Comparison of ENCODE assay signal across 29 cellular contexts in the genomic region with DNA sequence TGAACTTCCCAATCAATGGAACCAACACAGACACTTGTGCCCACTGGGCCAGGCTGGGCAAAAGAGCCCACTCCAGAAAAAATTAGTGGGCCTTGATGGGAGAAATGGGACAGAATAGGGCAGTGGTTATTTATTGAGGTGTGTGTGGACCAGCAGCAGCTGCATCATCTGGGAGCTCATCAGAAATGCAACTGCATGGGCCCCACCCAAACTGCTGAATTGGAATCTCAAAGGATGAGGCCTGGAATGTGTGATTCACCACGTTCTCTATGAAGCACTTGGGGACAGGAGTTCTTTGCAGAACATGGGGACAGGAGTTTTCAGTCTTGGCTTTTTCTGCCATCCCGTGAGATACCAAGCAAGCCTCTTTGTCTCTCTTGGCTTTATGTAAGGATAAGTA.
DNase-seq lines count a peak whose midpoint lies in the region; ATAC-seq and FAIRE-seq lines count a peak whose summit lies in the region.
"Had no signal": no experiment of that assay in that cellular context is flagged by ENCODE, and none has a peak within 500 bp of the region (broad histone marks: within the 10 kb centered on the region; RNA-seq: fewer than 3 reads in every experiment).

No MANE protein-coding gene starts in this region.

- H3K9me3 ChIP-seq in CD4-positive, CD25-positive, alpha-beta regulatory T cell (ENCODE audit: control insufficient read depth in 2 of 2, low read length in 2 of 2): no peaks in the 10 kb centered on the region
- H3K9me3 ChIP-seq: A549 had no signal

- H3K27me3 ChIP-seq in CD4-positive, CD25-positive, alpha-beta regulatory T cell (ENCODE audit: control insufficient read depth, insufficient read depth, low read length): no peaks in the 10 kb centered on the region
- H3K27me3 ChIP-seq in mesendoderm (ENCODE audit: insufficient read depth, low read length, poor library complexity): no peaks in the 10 kb centered on the region

- H2AK5ac ChIP-seq in mesendoderm (ENCODE audit: low read length): no peak overlapping the region

- H3K56ac ChIP-seq in mesendoderm (ENCODE audit: low read length): no peak overlapping the region

- H4K5ac ChIP-seq in mesendoderm (ENCODE audit: low read length): no peak overlapping the region

- peaks cover 0 to 6% (median 0%) of the 10 kb centered on the region in 7 donors for H3K9me3 Mint-ChIP-seq in CD4-positive, CD25-positive, alpha-beta regulatory T cell

- no peak overlapping the region for H3K4me3 Mint-ChIP-seq in CD4-positive, CD25-positive, alpha-beta regulatory T cell
- H3K4me3 Mint-ChIP-seq: B cell, IgD-negative memory B cell had no signal

- H3K4me2 ChIP-seq in mesendoderm (ENCODE audit: low read length): no peak overlapping the region
- H3K4me2 ChIP-seq: A549, KMS-11 had no signal

- no peak overlapping the region for H3K4me3 ChIP-seq in CD4-positive, CD25-positive, alpha-beta regulatory T cell (ENCODE audit: low read depth, low read length)
- H3K4me3 ChIP-seq in mesendoderm (ENCODE audit: low read length): no peak overlapping the region
- H3K4me3 ChIP-seq: A549, GM12878, SK-N-MC had no signal

- no peak for ATAC-seq in CD4-positive, CD25-positive, alpha-beta regulatory T cell (ENCODE audit: low read depth in 2 of 2)
- ATAC-seq in Right ventricle myocardium inferior: no peak
- ATAC-seq: A549, GM12878, HCT116 had no signal

- H3K36me3 Mint-ChIP-seq in CD4-positive, CD25-positive, alpha-beta regulatory T cell: no peaks in the 10 kb centered on the region
- H3K36me3 Mint-ChIP-seq: CD8-positive, alpha-beta memory T cell; IgD-negative memory B cell had no signal

- no peak overlapping the region for H3K27ac ChIP-seq in CD4-positive, CD25-positive, alpha-beta regulatory T cell (ENCODE audit: insufficient read depth, low read length, poor library complexity, severe bottlenecking)
- no peak overlapping the region for H3K27ac ChIP-seq in mesendoderm (ENCODE audit: low read depth, low read length)
- H3K27ac ChIP-seq: A549, C4-2B, KMS-11, RWPE1, SK-N-MC had no signal

- peaks cover 2% of the 10 kb centered on the region for H3K4me1 ChIP-seq in CD4-positive, CD25-positive, alpha-beta regulatory T cell (ENCODE audit: control insufficient read depth, insufficient read depth, low read length, poor library complexity, severe bottlenecking)
- H3K4me1 ChIP-seq in mesendoderm (ENCODE audit: control insufficient read depth, low read depth, low read length): no peaks in the 10 kb centered on the region
- H3K4me1 ChIP-seq: A549 had no signal

- no peak overlapping the region for H3K9ac ChIP-seq in mesendoderm (ENCODE audit: low read length)
- H3K9ac ChIP-seq: KMS-11 had no signal

- WGBS in mesendoderm (ENCODE audit: extremely low coverage, insufficient coverage, low lambda C conversion rate): no CpG with 5 or more reads among the region's 2 CpGs

- no peak overlapping the region for H3K4ac ChIP-seq in mesendoderm (ENCODE audit: low read depth, low read length)

- H2BK15ac ChIP-seq in mesendoderm (replicated peaks; ENCODE audit: low read depth): no peak overlapping the region

- peaks cover 14% of the 10 kb centered on the region for H3K27me3 Mint-ChIP-seq in CD4-positive, CD25-positive, alpha-beta regulatory T cell

- H3K4me1 Mint-ChIP-seq in CD4-positive, CD25-positive, alpha-beta regulatory T cell: peaks cover 3 to 15% (median 12%) of the 10 kb centered on the region in 4 donors
- H3K4me1 Mint-ChIP-seq: B cell had no signal

- intact Hi-C loops in Right ventricle myocardium inferior (cut with DNase I): no loop called here

- no peaks in the 10 kb centered on the region for H3K36me3 ChIP-seq in CD4-positive, CD25-positive, alpha-beta regulatory T cell (ENCODE audit: control insufficient read depth, insufficient read depth, low read length)
- no peaks in the 10 kb centered on the region for H3K36me3 ChIP-seq in mesendoderm (ENCODE audit: control insufficient read depth, insufficient read depth, low read length)

- peak overlapping the region in 2 of 3 donors; percentile 26 to 63 for H3K27ac Mint-ChIP-seq in CD4-positive, CD25-positive, alpha-beta regulatory T cell
- H3K27ac Mint-ChIP-seq: B cell, IgD-negative memory B cell had no signal

- FAIRE-seq in urothelium cell line (lab: Jason Lieb, UNC): no peak
- FAIRE-seq: A549, G401.6, GM12878, H1 had no signal

- H4K8ac ChIP-seq in mesendoderm (ENCODE audit: low read depth, low read length): no peak overlapping the region

- H2BK5ac ChIP-seq in mesendoderm (ENCODE audit: low read length): no peak overlapping the region

- DNase-seq in CD4-positive, CD25-positive, alpha-beta regulatory T cell: no peak
- DNase-seq in LHCN-M2 (ENCODE audit: low read depth): peak; percentile 32
- DNase-seq in mesendoderm: peak; percentile 60
- peak; percentile 32 for DNase-seq in urothelium cell line (ENCODE audit: low spot score)
- DNase-seq in amygdala (lab: John Stamatoyannopoulos, UW): no peak
- DNase-seq in HuH-7 (ENCODE audit: low spot score): no peak
- no peak for DNase-seq in Right ventricle myocardium inferior (ENCODE audit: missing footprints)
- DNase-seq: CD8-positive, alpha-beta memory T cell; DMS 273 treated with DMSO at 0.1 percent for 48 hours; DND-41; NCI-H1092; NCI-H1417 treated with DMSO at 0.1 percent for 48 hours; NCI-H1694 treated with DMSO at 0.1 percent for 48 hours; NCI-H2081; NCI-H2227 treated with DMSO at 0.1 percent for 48 hours; NCI-H526 treated with DMSO at 0.1 percent for 48 hours; SHP77 treated with DMSO at 0.1 percent for 48 hours; SW 1271 had no signal

- H3K18ac ChIP-seq in mesendoderm (ENCODE audit: low read length): no peak overlapping the region

- no peak overlapping the region for H3K23ac ChIP-seq in mesendoderm (ENCODE audit: low read length)

- H3K79me1 ChIP-seq in mesendoderm (ENCODE audit: low read length): no peaks in the 10 kb centered on the region

- no peaks in the 10 kb centered on the region for H3K79me2 ChIP-seq in mesendoderm (ENCODE audit: control insufficient read depth, insufficient read depth, low read length)

- H2BK120ac ChIP-seq in mesendoderm (ENCODE audit: low read depth, low read length): no peak overlapping the region

Comparison
In these comparisons a context has a peak if more than half of its experiments do, and no peak if none do; other contexts are left out.
1. DNase-seq: peak in LHCN-M2 (single experiment), mesendoderm (single experiment) and urothelium cell line (single experiment); none in CD4-positive, CD25-positive, alpha-beta regulatory T cell (0 of 3), amygdala (0 of 56), HuH-7 (single experiment) and Right ventricle myocardium inferior (single experiment).